In genomic region chr1:54109131-54110105, GRCh38 we compare ENCODE assay signal across 18 cellular contexts. TPM values are rescaled to one million over a fixed set of nuclear protein-coding genes. Genes with fewer than 3 reads are reported as not detected.
"Had no signal": no experiment of that assay in that cellular context is flagged by ENCODE, and none has a peak within 500 bp of the region (broad histone marks: within the 10 kb centered on the region; RNA-seq: fewer than 3 reads in every experiment).

No MANE protein-coding gene starts in this region.

- ATAC-seq: activated CD8-positive, alpha-beta T cell treated with anti-CD3 and anti-CD28 coated beads for 36 hours; effector memory CD8-positive, alpha-beta T cell; left cardiac atrium; naive thymus-derived CD8-positive, alpha-beta T cell; stimulated activated memory B cell treated with anti-CD40 and anti-IgM and Interleukin-4, amounts not matched to agents 10 μg/mL and 1 μg/mL and 100 μg/mL, for 72 hours had no signal

- H3K4me1 ChIP-seq: parathyroid adenoma, tibial artery, uterus had no signal

- H3K27me3 ChIP-seq: heart right ventricle, tibial artery, uterus had no signal

- H3K9me3 ChIP-seq: heart right ventricle, tibial artery, uterus had no signal

- FAIRE-seq: frontal cortex had no signal

- DNase-seq: activated CD4-positive, alpha-beta T cell treated with anti-CD3 and anti-CD28 coated beads for 48 hours; activated CD8-positive, alpha-beta T cell treated with anti-CD3 and anti-CD28 coated beads for 36 hours; activated naive CD4-positive, alpha-beta T cell; activated naive CD8-positive, alpha-beta T cell treated with anti-CD3 and anti-CD28 coated beads, Interleukin-2, amount 10 ng/mL, durations not matched to agents 7 days and 5 days; aorta; effector memory CD8-positive, alpha-beta T cell; heart right ventricle; left cardiac atrium; mammary epithelial cell; naive thymus-derived CD8-positive, alpha-beta T cell; T-helper 9 cell; tibial artery; uterus had no signal

- H3K27ac ChIP-seq: epithelial cell of prostate, heart right ventricle, parathyroid adenoma, tibial artery, uterus, VCaP had no signal

- H3K36me3 ChIP-seq: tibial artery, uterus had no signal

- H3K4me3 ChIP-seq: heart right ventricle, tibial artery, uterus had no signal

RNA-seq across cellular contexts. Expression of gene CDCP2, which starts 43.4 kb away (rescaled TPM):
- polyA plus RNA-seq: aorta; mammary epithelial cell; naive thymus-derived CD8-positive, alpha-beta T cell had no signal
